In genomic region chr17:40517286-40517662, GRCh38 we compare ENCODE assay signal across 13 cellular contexts. TPM values are rescaled to one million over a fixed set of nuclear protein-coding genes. Genes with fewer than 3 reads are reported as not detected.
A peak's percentile ranks its signal among the peaks of the same experiment; 100 is the strongest.
DNase-seq lines count a peak whose midpoint lies in the region; ATAC-seq, FAIRE-seq and TF ChIP-seq lines count a peak whose summit lies in the region.
"Had no signal": no experiment of that assay in that cellular context is flagged by ENCODE, and none has a peak within 500 bp of the region (broad histone marks: within the 10 kb centered on the region; RNA-seq: fewer than 3 reads in every experiment).

No MANE protein-coding gene starts in this region.

- H3K23ac ChIP-seq in mesenchymal stem cell (ENCODE audit: low read length in 2 of 2), result no peak overlapping the region

- peaks cover 74% of the 10 kb centered on the region for H3K4me1 ChIP-seq in A549
- peaks cover 5% of the 10 kb centered on the region; the same call in 1 of the 2 replicates for H3K4me1 ChIP-seq in GM23338 (ENCODE audit: insufficient read depth)
- peaks cover 36% of the 10 kb centered on the region for H3K4me1 ChIP-seq in mesenchymal stem cell (ENCODE audit: control insufficient read depth, insufficient read depth, low read depth, low read length)
- H3K4me1 ChIP-seq in body of pancreas, result no peaks in the 10 kb centered on the region

- peaks cover 17% of the 10 kb centered on the region for H3K27me3 Mint-ChIP-seq in GM23338 (ENCODE audit: insufficient read depth, low read depth, poor library complexity)
- H3K27me3 Mint-ChIP-seq in activated T-cell treated with anti-CD3 and anti-CD28 coated beads, Interleukin-2, amount 50 U/mL, for 72 hours (ENCODE audit: low read depth), result peaks cover 12% of the 10 kb centered on the region

- ATAC-seq in A549 (no peak), GM23338 (no peak), GM21619 (IDR thresholded peaks at IDR 0.05; ENCODE audit: unreplicated experiment) (no peak), body of pancreas (no peak)
- ATAC-seq in activated T-cell treated with anti-CD3 and anti-CD28 coated beads, Interleukin-2, amount 50 U/mL, for 72 hours (replicated peaks in 1 of 2), result no peak

- TF ChIP-seq CTCF in A549 (IDR thresholded peaks at IDR 0.05) (no peak), GM23338 (conservative IDR thresholded peaks at IDR 0.05; ENCODE audit: low read depth in 2 of 2) (no peak), body of pancreas (IDR thresholded peaks at IDR 0.05) (no peak)

- H3K4ac ChIP-seq in mesenchymal stem cell (ENCODE audit: low read depth in 1 of 2, low read length in 2 of 2), result no peak overlapping the region

- H3K18ac ChIP-seq in mesenchymal stem cell (ENCODE audit: low read depth in 1 of 2, low read length in 2 of 2), result no peak overlapping the region

- peak overlapping the region; percentile 58 for H4K8ac ChIP-seq in mesenchymal stem cell (ENCODE audit: low read length)

- intact Hi-C loops in body of pancreas (cut with DNase I), result no loop called here

- H3K4me1 Mint-ChIP-seq in GM23338, result peaks cover 10% of the 10 kb centered on the region
- H3K4me1 Mint-ChIP-seq in activated T-cell treated with anti-CD3 and anti-CD28 coated beads, Interleukin-2, amount 50 U/mL, for 72 hours (ENCODE audit: low read depth), result peaks cover 70% of the 10 kb centered on the region

- H2BK5ac ChIP-seq in mesenchymal stem cell (ENCODE audit: low read depth, low read length, poor library complexity, severe bottlenecking), result no peak overlapping the region

- CTCF ChIA-PET in A549 (lab: Yijun Ruan, JAX), result interaction anchor here (1.1 to 36.6 kb wide), 12 partner anchors 9 to 63 kb away, joined by 3 to 1144 read pairs (median 6); partner anchors contain the start of genes CCR7 and IGFBP4

- H3K79me1 ChIP-seq in mesenchymal stem cell (replicated peaks; ENCODE audit: low read length, poor library complexity, severe bottlenecking), result no peaks in the 10 kb centered on the region

- H3K36me3 Mint-ChIP-seq in GM23338 (ENCODE audit: low read depth), result no peaks in the 10 kb centered on the region
- peaks cover 4 to 8% of the 10 kb centered on the region in 2 donors for H3K36me3 Mint-ChIP-seq in activated T-cell treated with anti-CD3 and anti-CD28 coated beads, Interleukin-2, amount 50 U/mL, for 72 hours (ENCODE audit: insufficient read depth in 2 of 2)

- no peak overlapping the region for H3K9ac ChIP-seq in mesenchymal stem cell (ENCODE audit: low read length)

- H2BK15ac ChIP-seq in mesenchymal stem cell (ENCODE audit: low read depth, poor library complexity, severe bottlenecking), result no peak overlapping the region

- H3K4me3 ChIP-seq in A549, result no peak overlapping the region
- H3K4me3 ChIP-seq in GM23338, result no peak overlapping the region
- no peak overlapping the region for H3K4me3 ChIP-seq in mesenchymal stem cell (ENCODE audit: insufficient read depth in 1 of 2, low read depth in 1 of 2, low read length in 2 of 2)
- H3K4me3 ChIP-seq in body of pancreas, result no peak overlapping the region
- H3K4me3 ChIP-seq: breast epithelium had no signal

- H3K14ac ChIP-seq in mesenchymal stem cell (ENCODE audit: low read length in 2 of 2), result no peak overlapping the region

- H3K9me3 Mint-ChIP-seq in GM23338, result no peaks in the 10 kb centered on the region
- H3K9me3 Mint-ChIP-seq in activated T-cell treated with anti-CD3 and anti-CD28 coated beads, Interleukin-2, amount 50 U/mL, for 72 hours, result peaks cover 0 to 2% of the 10 kb centered on the region in 2 donors
- H3K9me3 Mint-ChIP-seq: H9, nephron progenitor cell had no signal

- H3K4me3 Mint-ChIP-seq in GM23338, result no peak overlapping the region
- H3K4me3 Mint-ChIP-seq in activated T-cell treated with anti-CD3 and anti-CD28 coated beads, Interleukin-2, amount 50 U/mL, for 72 hours, result peak overlapping the region; percentile 79 to 81
- H3K4me3 Mint-ChIP-seq: H9, nephron progenitor cell had no signal

- H3K9me2 ChIP-seq in GM23338 (ENCODE audit: insufficient read depth), result no peaks in the 10 kb centered on the region

- 72% methylated on average over 2 of the region's 2 CpGs for WGBS in A549 (ENCODE audit: missing lambda C conversion rate)
- 93% methylated on average over 2 of the region's 2 CpGs for WGBS in mesenchymal stem cell
- 79 to 84% methylated on average over 2 of the region's 2 CpGs for WGBS in body of pancreas, 2 donors

- no peak for FAIRE-seq in A549 (lab: Jason Lieb, UNC)

- no peaks in the 10 kb centered on the region for H3K27me3 ChIP-seq in GM23338 (ENCODE audit: insufficient read depth)
- H3K27me3 ChIP-seq in mesenchymal stem cell (ENCODE audit: control insufficient read depth in 1 of 2, insufficient read depth in 1 of 2, low read length in 2 of 2), result peaks cover 0 to 4% of the 10 kb centered on the region in 2 experiments
- no peaks in the 10 kb centered on the region for H3K27me3 ChIP-seq in body of pancreas
- H3K27me3 ChIP-seq: breast epithelium had no signal

- H3K79me2 ChIP-seq in GM23338 (replicated peaks; ENCODE audit: insufficient read depth), result no peaks in the 10 kb centered on the region

- no peak overlapping the region for H4K91ac ChIP-seq in mesenchymal stem cell (ENCODE audit: low read length)

- H3K9me3 ChIP-seq in A549 (no peaks in the 10 kb centered on the region), mesenchymal stem cell (ENCODE audit: control insufficient read depth, low read length) (no peaks in the 10 kb centered on the region), body of pancreas (no peaks in the 10 kb centered on the region)
- H3K9me3 ChIP-seq: breast epithelium had no signal

- no peak for DNase-seq in A549 (ENCODE audit: low read depth in 1 of 2, low spot score in 1 of 2)
- no peak for DNase-seq in GM23338 (ENCODE audit: low spot score)
- DNase-seq in activated T-cell treated with anti-CD3 and anti-CD28 coated beads, Interleukin-2, amount 50 U/mL, for 72 hours, result no peak
- DNase-seq in mesenchymal stem cell, result no peak
- DNase-seq in midbrain (lab: John Stamatoyannopoulos, UW), result no peak
- no peak for DNase-seq in cerebellum (ENCODE audit: low spot score)
- no peak for DNase-seq in body of pancreas
- DNase-seq: H9, NCI-H510A treated with DMSO at 0.1 percent for 48 hours, nephron progenitor cell had no signal

- H4K20me1 ChIP-seq in GM23338 (replicated peaks; ENCODE audit: insufficient read depth), result no peaks in the 10 kb centered on the region

- TF ChIP-seq POLR2A in A549 (IDR thresholded peaks at IDR 0.05; ENCODE audit: low read length) (no peak), body of pancreas (IDR thresholded peaks at IDR 0.05) (no peak)

- H3K4me2 ChIP-seq in A549, result peak overlapping the region; percentile 53
- no peak overlapping the region for H3K4me2 ChIP-seq in GM23338
- H3K4me2 ChIP-seq in mesenchymal stem cell (ENCODE audit: low read length, poor library complexity, severe bottlenecking), result no peak overlapping the region

- H3K27ac ChIP-seq in A549 (peak overlapping the region; percentile 97 to 99), GM23338 (ENCODE audit: low read depth) (no peak overlapping the region), mesenchymal stem cell (ENCODE audit: low read length, poor library complexity, severe bottlenecking) (no peak overlapping the region), body of pancreas (no peak overlapping the region)

- H2BK12ac ChIP-seq in mesenchymal stem cell (ENCODE audit: low read length in 2 of 2), result no peak overlapping the region

- TF ChIP-seq EP300 in A549 (IDR thresholded peaks at IDR 0.05), result no peak

- H3K27ac Mint-ChIP-seq in GM23338, result peak overlapping the region; percentile 2; the same call in 1 of the 2 replicates
- H3K27ac Mint-ChIP-seq in activated T-cell treated with anti-CD3 and anti-CD28 coated beads, Interleukin-2, amount 50 U/mL, for 72 hours, result peak overlapping the region; percentile 12
- H3K27ac Mint-ChIP-seq: nephron progenitor cell had no signal

- POLR2A ChIA-PET in A549 (lab: Yijun Ruan, JAX), result interaction anchor here (0.9 to 2.6 kb wide), 5 partner anchors 18 to 45 kb away, joined by 3 to 17 read pairs (median 4); no protein-coding TSS in a partner anchor

- H2AK5ac ChIP-seq in mesenchymal stem cell (ENCODE audit: low read length, severe bottlenecking), result peak overlapping the region; percentile 24

- no peak overlapping the region for H2AFZ ChIP-seq in GM23338
- no peak overlapping the region for H2AFZ ChIP-seq in mesenchymal stem cell (ENCODE audit: low read depth, low read length)

- H3F3A ChIP-seq in GM23338 (replicated peaks; ENCODE audit: low read depth), result no peaks in the 10 kb centered on the region

- no peak overlapping the region for H2BK120ac ChIP-seq in mesenchymal stem cell (ENCODE audit: low read depth, low read length)

- H3K36me3 ChIP-seq in GM23338 (ENCODE audit: insufficient read depth), result no peaks in the 10 kb centered on the region
- no peaks in the 10 kb centered on the region for H3K36me3 ChIP-seq in mesenchymal stem cell (ENCODE audit: control insufficient read depth in 1 of 2, insufficient read depth in 2 of 2, low read depth in 1 of 2, low read length in 2 of 2)
- H3K36me3 ChIP-seq in body of pancreas (replicated peaks in 1 of 2; ENCODE audit: insufficient read depth in 1 of 2, low read depth in 2 of 2), result no peaks in the 10 kb centered on the region
- H3K36me3 ChIP-seq: breast epithelium had no signal

- TF ChIP-seq RAD21 in A549 (conservative IDR thresholded peaks at IDR 0.05 in 1 of 2, IDR thresholded peaks at IDR 0.05 in 1 of 2), result no peak

RNA-seq across cellular contexts. Expression of gene TNS4, which starts 15.9 kb away (rescaled TPM):
- polyA plus RNA-seq in A549 (2011; rRNA removed) (24.2 and 45.9 TPM in 2 replicates), A549 (2017; fragmentation: RNase III; extraction: RNeasy Plus Mini Kit Qiagen cat#74134 plus additional on column Dnase treatment) (61.6 to 75.9 TPM (median 73.5 TPM) in 3 replicates), GM23338 (2016; fragmentation: Nextera tagmentation; extraction: Ambion mirVana) (0.31 and 0.64 TPM in 2 replicates)
- polyA plus RNA-seq in A549 (2012; cell fraction: cytosol; rRNA removed), result 18.0 and 30.2 TPM in 2 replicates
- polyA plus RNA-seq in A549 (2012; cell fraction: nucleus; rRNA removed), result 83.8 and 125 TPM in 2 replicates
- 62.8 and 79.7 TPM in 2 replicates for polyA minus RNA-seq in A549 (2011; rRNA and poly(A)+ RNA removed)
- total RNA-seq in GM23338 (2014; rRNA removed; shearing (Covaris generic)), result 0.08 and 4.9 TPM in 2 replicates
- total RNA-seq in activated T-cell treated with anti-CD3 and anti-CD28 coated beads, Interleukin-2, amount 50 U/mL, for 72 hours, result 10 to 100 TPM in 1 of 2 donors, 1 to 10 TPM in 1; 9.9 to 10.6 TPM
- polyA plus RNA-seq in mesenchymal stem cell (2013, experiment 1 of 2), result not detected
- polyA plus RNA-seq in mesenchymal stem cell (2013, experiment 2 of 2), result 0.12 TPM
- total RNA-seq in cerebellum (not detected), body of pancreas (not detected)
- total RNA-seq: SK-MEL-5 had no signal

RNA-seq across cellular contexts. Expression of gene CCR7, which starts 48.0 kb away (rescaled TPM):
- 1.4 and 1.9 TPM in 2 replicates for polyA plus RNA-seq in A549 (2011; rRNA removed)
- polyA plus RNA-seq in A549 (2012; cell fraction: cytosol; rRNA removed), result 0.79 and 1.5 TPM in 2 replicates
- polyA plus RNA-seq in A549 (2012; cell fraction: nucleus; rRNA removed), result 3.0 and 3.2 TPM in 2 replicates
- 0.72 to 0.84 TPM (median 0.76 TPM) in 3 replicates for polyA plus RNA-seq in A549 (2017; fragmentation: RNase III; extraction: RNeasy Plus Mini Kit Qiagen cat#74134 plus additional on column Dnase treatment)
- polyA minus RNA-seq in A549 (2011; rRNA and poly(A)+ RNA removed), result 1.7 and 3.3 TPM in 2 replicates
- total RNA-seq in GM23338 (2014; rRNA removed; shearing (Covaris generic)), result 0.59 TPM in 1 of 2 replicates, not detected in the other
- polyA plus RNA-seq in GM23338 (2016; fragmentation: Nextera tagmentation; extraction: Ambion mirVana), result 0.37 and 0.75 TPM in 2 replicates
- 100 to 1,000 TPM; 311 to 371 TPM for total RNA-seq in activated T-cell treated with anti-CD3 and anti-CD28 coated beads, Interleukin-2, amount 50 U/mL, for 72 hours
- 0.08 TPM for polyA plus RNA-seq in mesenchymal stem cell (2013, experiment 1 of 2)
- polyA plus RNA-seq in mesenchymal stem cell (2013, experiment 2 of 2), result 0.14 TPM
- total RNA-seq in cerebellum, result not detected
- total RNA-seq in body of pancreas, result under 1 TPM in 1 of 2 donors, not detected in 1; 0.26 TPM
- total RNA-seq: SK-MEL-5 had no signal

Comparison
In these comparisons a context has a peak if more than half of its experiments do, and no peak if none do; other contexts are left out.
1. H3K27ac ChIP-seq: peak in A549 (2 of 2); none in GM23338 (single experiment), mesenchymal stem cell (single experiment) and body of pancreas (0 of 4).
2. RNA of gene CCR7, which starts 48.0 kb away (total RNA-seq): 311 to 371 TPM in activated T-cell treated with anti-CD3 and anti-CD28 coated beads, Interleukin-2, amount 50 U/mL, for 72 hours; 0.59 TPM in GM23338, 0.26 TPM in body of pancreas and not detected in cerebellum (single experiment); every median in the first group is over 100 times any median in the second.